14 cellular contexts compared by ENCODE assay signal in the genomic region with DNA sequence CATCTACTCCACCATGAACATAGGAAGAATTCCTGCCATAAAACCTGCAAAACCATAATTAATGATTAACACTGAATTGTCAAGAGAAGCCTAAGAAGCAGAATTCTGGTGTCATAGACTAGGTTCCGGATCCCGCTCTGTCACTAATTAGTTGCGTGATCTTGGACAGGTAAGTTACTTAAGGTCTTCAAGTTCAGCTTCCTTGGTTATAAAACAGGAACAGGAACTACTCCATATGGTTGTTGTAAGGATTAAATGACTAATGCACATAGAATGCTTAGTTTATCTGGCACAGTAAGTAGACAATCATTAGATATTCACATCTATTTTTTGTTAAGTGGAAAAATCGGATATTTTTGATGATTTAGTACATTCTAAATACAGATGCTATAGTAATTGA. TPM values are rescaled to one million over a fixed set of nuclear protein-coding genes. Genes with fewer than 3 reads are reported as not detected.
A peak's percentile ranks its signal among the peaks of the same experiment; 100 is the strongest.
DNase-seq lines count a peak whose midpoint lies in the region; ATAC-seq and TF ChIP-seq lines count a peak whose summit lies in the region.
"Had no signal": no experiment of that assay in that cellular context is flagged by ENCODE, and none has a peak within 500 bp of the region (broad histone marks: within the 10 kb centered on the region; RNA-seq: fewer than 3 reads in every experiment).

No MANE protein-coding gene starts in this region.

- CTCF ChIA-PET in activated naive CD4-positive, alpha-beta T cell treated with anti-CD3 and anti-CD28 coated beads, Interleukin-2, amount 10 ng/mL, durations not matched to agents 7 days and 5 days (lab: Charles Lee), result interaction anchor here (1.4 to 2.1 kb wide), 2 partner anchors 10 to 65 kb away, joined by 3 to 9 read pairs; a partner anchor contains a TSS
- CTCF ChIA-PET in activated CD4-positive, alpha-beta memory T cell treated with anti-CD3 and anti-CD28 coated beads for 36 hours (lab: Charles Lee), result interaction anchor here (1.1 kb wide), 1 partner anchor 189 kb away, joined by 5 read pairs; no protein-coding TSS in a partner anchor

- H3K27me3 Mint-ChIP-seq in activated naive CD4-positive, alpha-beta T cell treated with anti-CD3 and anti-CD28 coated beads, Interleukin-2, amount 10 ng/mL, durations not matched to agents 7 days and 5 days, result no peaks in the 10 kb centered on the region
- H3K27me3 Mint-ChIP-seq in activated CD4-positive, alpha-beta memory T cell treated with anti-CD3 and anti-CD28 coated beads for 36 hours, result no peaks in the 10 kb centered on the region
- no peaks in the 10 kb centered on the region for H3K27me3 Mint-ChIP-seq in type B pancreatic cell
- H3K27me3 Mint-ChIP-seq: brain had no signal

- peaks cover 64% of the 10 kb centered on the region for H3K36me3 Mint-ChIP-seq in activated naive CD4-positive, alpha-beta T cell treated with anti-CD3 and anti-CD28 coated beads, Interleukin-2, amount 10 ng/mL, durations not matched to agents 7 days and 5 days
- H3K36me3 Mint-ChIP-seq in activated naive CD4-positive, alpha-beta T cell treated with anti-CD3 and anti-CD28 coated beads, Interleukin-2, amount 50 U/mL, for 72 hours, result peaks cover 8 to 51% of the 10 kb centered on the region in 2 donors
- H3K36me3 Mint-ChIP-seq in activated CD4-positive, alpha-beta memory T cell treated with anti-CD3 and anti-CD28 coated beads for 36 hours, result peaks cover 41% of the 10 kb centered on the region
- peaks cover 25% of the 10 kb centered on the region for H3K36me3 Mint-ChIP-seq in type B pancreatic cell

- H3K27ac Mint-ChIP-seq in activated naive CD4-positive, alpha-beta T cell treated with anti-CD3 and anti-CD28 coated beads, Interleukin-2, amount 10 ng/mL, durations not matched to agents 7 days and 5 days, result peak overlapping the region; percentile 67
- no peak overlapping the region for H3K27ac Mint-ChIP-seq in activated naive CD4-positive, alpha-beta T cell treated with anti-CD3 and anti-CD28 coated beads, Interleukin-2, amount 50 U/mL, for 72 hours
- H3K27ac Mint-ChIP-seq in activated CD4-positive, alpha-beta memory T cell treated with anti-CD3 and anti-CD28 coated beads for 36 hours, result peak overlapping the region; percentile 28
- H3K27ac Mint-ChIP-seq in type B pancreatic cell, result peak overlapping the region; percentile 44

- peaks cover 80% of the 10 kb centered on the region for H3K4me1 Mint-ChIP-seq in activated naive CD4-positive, alpha-beta T cell treated with anti-CD3 and anti-CD28 coated beads, Interleukin-2, amount 10 ng/mL, durations not matched to agents 7 days and 5 days
- peaks cover 64% of the 10 kb centered on the region for H3K4me1 Mint-ChIP-seq in activated CD4-positive, alpha-beta memory T cell treated with anti-CD3 and anti-CD28 coated beads for 36 hours (ENCODE audit: low read depth)
- H3K4me1 Mint-ChIP-seq in type B pancreatic cell (ENCODE audit: unreplicated experiment), result peaks cover 4% of the 10 kb centered on the region

- intact Hi-C loops in activated CD4-positive, alpha-beta memory T cell treated with anti-CD3 and anti-CD28 coated beads for 36 hours (cut with micrococcal nuclease), result loop anchor here (5.0 kb wide), 1 partner anchor 188 kb away; no protein-coding TSS in a partner anchor

- no peaks in the 10 kb centered on the region for H3K9me3 Mint-ChIP-seq in activated naive CD4-positive, alpha-beta T cell treated with anti-CD3 and anti-CD28 coated beads, Interleukin-2, amount 10 ng/mL, durations not matched to agents 7 days and 5 days
- H3K9me3 Mint-ChIP-seq in activated naive CD4-positive, alpha-beta T cell treated with anti-CD3 and anti-CD28 coated beads, Interleukin-2, amount 50 U/mL, for 72 hours, result no peaks in the 10 kb centered on the region
- no peaks in the 10 kb centered on the region for H3K9me3 Mint-ChIP-seq in activated CD4-positive, alpha-beta memory T cell treated with anti-CD3 and anti-CD28 coated beads for 36 hours
- H3K9me3 Mint-ChIP-seq in type B pancreatic cell, result no peaks in the 10 kb centered on the region
- H3K9me3 Mint-ChIP-seq: brain had no signal

- ATAC-seq in activated naive CD4-positive, alpha-beta T cell treated with anti-CD3 and anti-CD28 coated beads, Interleukin-2, amount 50 U/mL, for 72 hours, result no peak

- H3K4me3 Mint-ChIP-seq in activated naive CD4-positive, alpha-beta T cell treated with anti-CD3 and anti-CD28 coated beads, Interleukin-2, amount 10 ng/mL, durations not matched to agents 7 days and 5 days, result no peak overlapping the region
- no peak overlapping the region for H3K4me3 Mint-ChIP-seq in activated CD4-positive, alpha-beta memory T cell treated with anti-CD3 and anti-CD28 coated beads for 36 hours
- H3K4me3 Mint-ChIP-seq in type B pancreatic cell, result no peak overlapping the region
- H3K4me3 Mint-ChIP-seq: brain had no signal

- no peak for DNase-seq in activated naive CD4-positive, alpha-beta T cell treated with anti-CD3 and anti-CD28 coated beads, Interleukin-2, amount 10 ng/mL, durations not matched to agents 7 days and 5 days
- no peak for DNase-seq in activated naive CD4-positive, alpha-beta T cell treated with anti-CD3 and anti-CD28 coated beads, Interleukin-2, amount 50 U/mL, for 72 hours (ENCODE audit: low spot score in 2 of 2)
- DNase-seq in activated CD4-positive, alpha-beta memory T cell treated with anti-CD3 and anti-CD28 coated beads for 36 hours, result no peak
- peak; percentile 11 for DNase-seq in fibroblast of gingiva (ENCODE audit: low read depth)
- DNase-seq in type B pancreatic cell (ENCODE audit: extremely low spot score, unreplicated experiment), result no peak
- no peak for DNase-seq in H4 (ENCODE audit: low spot score)
- DNase-seq in activated gamma-delta T cell treated with Interleukin-2 at 50 U/mL for 16 hours, result no peak
- DNase-seq in inferior parietal cortex (ENCODE audit: extremely low spot score), result no peak
- DNase-seq: DND-41, NCI-H1092, NCI-H446 treated with DMSO at 0.1 percent for 48 hours, posterior cingulate gyrus, uterus had no signal

- TF ChIP-seq CTCF in type B pancreatic cell (conservative IDR thresholded peaks at IDR 0.05), result no peak

- POLR2A ChIA-PET in activated CD4-positive, alpha-beta memory T cell treated with anti-CD3 and anti-CD28 coated beads for 36 hours (lab: Charles Lee), result interaction anchor here (0.7 kb wide), 1 partner anchor 9 kb away, joined by 3 read pairs; no protein-coding TSS in a partner anchor

RNA-seq across cellular contexts. Expression of a gene that starts 14.3 kb away (rescaled TPM):
- 100 to 1,000 TPM; 118 to 122 TPM for total RNA-seq in activated naive CD4-positive, alpha-beta T cell treated with anti-CD3 and anti-CD28 coated beads, Interleukin-2, amount 50 U/mL, for 72 hours
- 100 to 1,000 TPM; 137 to 144 TPM for total RNA-seq in activated CD4-positive, alpha-beta memory T cell treated with anti-CD3 and anti-CD28 coated beads for 36 hours
- total RNA-seq in type B pancreatic cell (ENCODE audit: low replicate concordance), result 129 and 133 TPM in 2 replicates
- total RNA-seq in H4 (2014; rRNA removed; shearing (Covaris generic)), result 104 and 131 TPM in 2 replicates

RNA-seq across cellular contexts. Expression of a gene that starts 28.6 kb away (rescaled TPM):
- 1 to 10 TPM; 1.5 to 2.9 TPM for total RNA-seq in activated naive CD4-positive, alpha-beta T cell treated with anti-CD3 and anti-CD28 coated beads, Interleukin-2, amount 50 U/mL, for 72 hours
- 1 to 10 TPM in 1 of 2 experiments, under 1 TPM in 1; 0.97 to 1.1 TPM for total RNA-seq in activated CD4-positive, alpha-beta memory T cell treated with anti-CD3 and anti-CD28 coated beads for 36 hours
- 0.71 and 2.6 TPM in 2 replicates for total RNA-seq in type B pancreatic cell (ENCODE audit: low replicate concordance)
- 0.02 and 0.31 TPM in 2 replicates for total RNA-seq in H4 (2014; rRNA removed; shearing (Covaris generic))

Comparison
In these comparisons a context has a peak if more than half of its experiments do, and no peak if none do; other contexts are left out.
1. H3K27ac Mint-ChIP-seq: peak in activated naive CD4-positive, alpha-beta T cell treated with anti-CD3 and anti-CD28 coated beads, Interleukin-2, amount 10 ng/mL, durations not matched to agents 7 days and 5 days (single experiment), activated CD4-positive, alpha-beta memory T cell treated with anti-CD3 and anti-CD28 coated beads for 36 hours (single experiment) and type B pancreatic cell (single experiment); none in activated naive CD4-positive, alpha-beta T cell treated with anti-CD3 and anti-CD28 coated beads, Interleukin-2, amount 50 U/mL, for 72 hours (0 of 2).